Comparison of ENCODE assay signal across 1 cellular context in the genomic region with DNA sequence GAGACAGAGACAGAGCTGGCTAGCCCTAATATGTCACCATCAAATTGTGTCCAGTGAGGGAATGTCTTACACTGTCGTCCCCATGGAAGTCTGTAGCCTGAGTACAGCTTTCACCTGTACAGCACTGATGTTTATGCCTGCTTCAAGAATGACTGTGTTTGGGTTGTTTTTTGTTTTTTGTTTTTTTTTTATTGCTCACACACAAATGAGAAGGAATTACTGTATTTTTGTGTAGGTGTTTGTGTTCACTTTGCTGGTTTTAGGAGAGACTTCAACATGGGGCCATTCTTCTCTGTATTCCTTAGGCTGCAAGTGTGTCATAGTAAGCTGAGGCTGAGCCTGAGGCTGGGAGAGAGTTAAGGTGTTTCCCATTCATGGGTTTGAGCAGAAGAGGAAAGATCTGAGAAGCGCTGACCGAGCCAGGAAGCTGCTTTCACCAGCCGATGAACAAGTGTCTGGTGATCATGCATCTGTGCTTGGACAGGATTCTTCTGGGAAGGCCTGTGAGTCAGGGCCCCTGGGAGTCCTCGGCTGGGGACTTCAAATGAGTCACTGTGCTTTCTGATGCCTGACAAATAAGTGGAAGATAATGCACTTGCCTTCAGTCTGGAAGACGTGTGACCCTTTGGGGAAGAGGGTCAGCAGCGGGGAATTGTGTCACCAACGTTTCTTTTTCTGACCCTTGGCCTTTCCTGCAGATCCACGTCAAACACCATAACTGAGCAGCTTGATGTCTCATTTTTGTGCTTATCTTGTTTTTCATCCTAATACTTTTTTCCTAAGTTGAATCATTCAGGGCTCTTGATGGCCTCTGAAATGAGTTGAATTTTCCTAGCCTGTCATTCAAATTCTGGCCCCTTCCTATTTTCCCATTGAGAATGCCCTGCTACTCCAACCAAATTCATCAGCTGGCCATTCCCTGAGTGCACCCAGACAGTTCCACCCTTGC.
TF ChIP-seq lines count a peak whose summit lies in the region.

No MANE protein-coding gene starts in this region.

TF ChIP-seq in K562, 482 proteins besides CTCF, POLR2A, EP300 and RAD21 (continues in another document):
- TF ChIP-seq RBFOX2 (IDR thresholded peaks at IDR 0.05; ENCODE audit: low read depth, low read length), result 0 out of 2 replicates have a peak, but pooled peaks have one; percentile 14
- no peak for TF ChIP-seq PBX2 (CRISPR knock-in tag; IDR thresholded peaks at IDR 0.05; ENCODE audit: low read depth)
- peak; percentile 44 for TF ChIP-seq PBX2 (tag; conservative IDR thresholded peaks at IDR 0.05; ENCODE audit: low read depth)
- TF ChIP-seq PCBP2 (IDR thresholded peaks at IDR 0.05; ENCODE audit: low read depth, low read length, poor library complexity, severe bottlenecking), result no peak
- TF ChIP-seq HMBOX1 (IDR thresholded peaks at IDR 0.05), result peak; percentile 17; the same call in 1 of the 2 replicates
- TF ChIP-seq TRIM28 (IDR thresholded peaks at IDR 0.05), result 0 out of 2 replicates have a peak, but pooled peaks have one; percentile 20
- peak; percentile 70 for TF ChIP-seq NEUROD1 (IDR thresholded peaks at IDR 0.05; ENCODE audit: borderline replicate concordance, low read depth, low read length, partially characterized antibody)
- TF ChIP-seq ZFX (CRISPR knock-in tag; IDR thresholded peaks at IDR 0.05), result peak; percentile 67
- no peak for TF ChIP-seq ZNF146 (CRISPR knock-in tag; IDR thresholded peaks at IDR 0.05; ENCODE audit: unreplicated experiment)
- TF ChIP-seq, protein P1, sequence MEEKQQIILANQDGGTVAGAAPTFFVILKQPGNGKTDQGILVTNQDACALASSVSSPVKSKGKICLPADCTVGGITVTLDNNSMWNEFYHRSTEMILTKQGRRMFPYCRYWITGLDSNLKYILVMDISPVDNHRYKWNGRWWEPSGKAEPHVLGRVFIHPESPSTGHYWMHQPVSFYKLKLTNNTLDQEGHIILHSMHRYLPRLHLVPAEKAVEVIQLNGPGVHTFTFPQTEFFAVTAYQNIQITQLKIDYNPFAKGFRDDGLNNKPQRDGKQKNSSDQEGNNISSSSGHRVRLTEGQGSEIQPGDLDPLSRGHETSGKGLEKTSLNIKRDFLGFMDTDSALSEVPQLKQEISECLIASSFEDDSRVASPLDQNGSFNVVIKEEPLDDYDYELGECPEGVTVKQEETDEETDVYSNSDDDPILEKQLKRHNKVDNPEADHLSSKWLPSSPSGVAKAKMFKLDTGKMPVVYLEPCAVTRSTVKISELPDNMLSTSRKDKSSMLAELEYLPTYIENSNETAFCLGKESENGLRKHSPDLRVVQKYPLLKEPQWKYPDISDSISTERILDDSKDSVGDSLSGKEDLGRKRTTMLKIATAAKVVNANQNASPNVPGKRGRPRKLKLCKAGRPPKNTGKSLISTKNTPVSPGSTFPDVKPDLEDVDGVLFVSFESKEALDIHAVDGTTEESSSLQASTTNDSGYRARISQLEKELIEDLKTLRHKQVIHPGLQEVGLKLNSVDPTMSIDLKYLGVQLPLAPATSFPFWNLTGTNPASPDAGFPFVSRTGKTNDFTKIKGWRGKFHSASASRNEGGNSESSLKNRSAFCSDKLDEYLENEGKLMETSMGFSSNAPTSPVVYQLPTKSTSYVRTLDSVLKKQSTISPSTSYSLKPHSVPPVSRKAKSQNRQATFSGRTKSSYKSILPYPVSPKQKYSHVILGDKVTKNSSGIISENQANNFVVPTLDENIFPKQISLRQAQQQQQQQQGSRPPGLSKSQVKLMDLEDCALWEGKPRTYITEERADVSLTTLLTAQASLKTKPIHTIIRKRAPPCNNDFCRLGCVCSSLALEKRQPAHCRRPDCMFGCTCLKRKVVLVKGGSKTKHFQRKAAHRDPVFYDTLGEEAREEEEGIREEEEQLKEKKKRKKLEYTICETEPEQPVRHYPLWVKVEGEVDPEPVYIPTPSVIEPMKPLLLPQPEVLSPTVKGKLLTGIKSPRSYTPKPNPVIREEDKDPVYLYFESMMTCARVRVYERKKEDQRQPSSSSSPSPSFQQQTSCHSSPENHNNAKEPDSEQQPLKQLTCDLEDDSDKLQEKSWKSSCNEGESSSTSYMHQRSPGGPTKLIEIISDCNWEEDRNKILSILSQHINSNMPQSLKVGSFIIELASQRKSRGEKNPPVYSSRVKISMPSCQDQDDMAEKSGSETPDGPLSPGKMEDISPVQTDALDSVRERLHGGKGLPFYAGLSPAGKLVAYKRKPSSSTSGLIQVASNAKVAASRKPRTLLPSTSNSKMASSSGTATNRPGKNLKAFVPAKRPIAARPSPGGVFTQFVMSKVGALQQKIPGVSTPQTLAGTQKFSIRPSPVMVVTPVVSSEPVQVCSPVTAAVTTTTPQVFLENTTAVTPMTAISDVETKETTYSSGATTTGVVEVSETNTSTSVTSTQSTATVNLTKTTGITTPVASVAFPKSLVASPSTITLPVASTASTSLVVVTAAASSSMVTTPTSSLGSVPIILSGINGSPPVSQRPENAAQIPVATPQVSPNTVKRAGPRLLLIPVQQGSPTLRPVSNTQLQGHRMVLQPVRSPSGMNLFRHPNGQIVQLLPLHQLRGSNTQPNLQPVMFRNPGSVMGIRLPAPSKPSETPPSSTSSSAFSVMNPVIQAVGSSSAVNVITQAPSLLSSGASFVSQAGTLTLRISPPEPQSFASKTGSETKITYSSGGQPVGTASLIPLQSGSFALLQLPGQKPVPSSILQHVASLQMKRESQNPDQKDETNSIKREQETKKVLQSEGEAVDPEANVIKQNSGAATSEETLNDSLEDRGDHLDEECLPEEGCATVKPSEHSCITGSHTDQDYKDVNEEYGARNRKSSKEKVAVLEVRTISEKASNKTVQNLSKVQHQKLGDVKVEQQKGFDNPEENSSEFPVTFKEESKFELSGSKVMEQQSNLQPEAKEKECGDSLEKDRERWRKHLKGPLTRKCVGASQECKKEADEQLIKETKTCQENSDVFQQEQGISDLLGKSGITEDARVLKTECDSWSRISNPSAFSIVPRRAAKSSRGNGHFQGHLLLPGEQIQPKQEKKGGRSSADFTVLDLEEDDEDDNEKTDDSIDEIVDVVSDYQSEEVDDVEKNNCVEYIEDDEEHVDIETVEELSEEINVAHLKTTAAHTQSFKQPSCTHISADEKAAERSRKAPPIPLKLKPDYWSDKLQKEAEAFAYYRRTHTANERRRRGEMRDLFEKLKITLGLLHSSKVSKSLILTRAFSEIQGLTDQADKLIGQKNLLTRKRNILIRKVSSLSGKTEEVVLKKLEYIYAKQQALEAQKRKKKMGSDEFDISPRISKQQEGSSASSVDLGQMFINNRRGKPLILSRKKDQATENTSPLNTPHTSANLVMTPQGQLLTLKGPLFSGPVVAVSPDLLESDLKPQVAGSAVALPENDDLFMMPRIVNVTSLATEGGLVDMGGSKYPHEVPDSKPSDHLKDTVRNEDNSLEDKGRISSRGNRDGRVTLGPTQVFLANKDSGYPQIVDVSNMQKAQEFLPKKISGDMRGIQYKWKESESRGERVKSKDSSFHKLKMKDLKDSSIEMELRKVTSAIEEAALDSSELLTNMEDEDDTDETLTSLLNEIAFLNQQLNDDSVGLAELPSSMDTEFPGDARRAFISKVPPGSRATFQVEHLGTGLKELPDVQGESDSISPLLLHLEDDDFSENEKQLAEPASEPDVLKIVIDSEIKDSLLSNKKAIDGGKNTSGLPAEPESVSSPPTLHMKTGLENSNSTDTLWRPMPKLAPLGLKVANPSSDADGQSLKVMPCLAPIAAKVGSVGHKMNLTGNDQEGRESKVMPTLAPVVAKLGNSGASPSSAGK (IDR thresholded peaks at IDR 0.05), result 0 out of 2 replicates have a peak, but pooled peaks have one; percentile 12
- TF ChIP-seq EP400 (IDR thresholded peaks at IDR 0.05), result peak; percentile 33; the same call in 1 of the 2 replicates
- TF ChIP-seq NFATC3 (IDR thresholded peaks at IDR 0.05), result peak; percentile 86
- TF ChIP-seq ERF (CRISPR knock-in tag; IDR thresholded peaks at IDR 0.05), result no peak
- peak; percentile 83 for TF ChIP-seq ZBTB7A (IDR thresholded peaks at IDR 0.05; ENCODE audit: borderline replicate concordance, control insufficient read depth, low read depth, low read length)
- peak; percentile 87 for TF ChIP-seq CREM (IDR thresholded peaks at IDR 0.05; ENCODE audit: low read depth)
- TF ChIP-seq PRPF4 (IDR thresholded peaks at IDR 0.05; ENCODE audit: insufficient read depth, low read depth, low read length, poor library complexity, severe bottlenecking), result no peak
- TF ChIP-seq MTA3 (IDR thresholded peaks at IDR 0.05; ENCODE audit: borderline replicate concordance), result peak; percentile 54; the same call in 1 of the 2 replicates
- peak; percentile 73 for TF ChIP-seq TOE1 (IDR thresholded peaks at IDR 0.05; ENCODE audit: borderline replicate concordance)
- no peak for TF ChIP-seq TOE1 (CRISPR knock-in tag; IDR thresholded peaks at IDR 0.05; ENCODE audit: borderline replicate concordance, low read depth)
- TF ChIP-seq SMAD4 (CRISPR knock-in tag; conservative IDR thresholded peaks at IDR 0.05), result peak; percentile 86
- peak; percentile 79 for TF ChIP-seq MBD2 (IDR thresholded peaks at IDR 0.05; ENCODE audit: borderline replicate concordance, low read depth)
- no peak for TF ChIP-seq ZNF263 (CRISPR knock-in tag; IDR thresholded peaks at IDR 0.05; ENCODE audit: borderline replicate concordance)
- TF ChIP-seq ZNF24 (IDR thresholded peaks at IDR 0.05), result peak; percentile 34; the same call in 1 of the 2 replicates
- TF ChIP-seq NCOA1 (IDR thresholded peaks at IDR 0.05; ENCODE audit: low read depth), result peak; percentile 70; the same call in 1 of the 2 replicates
- TF ChIP-seq HLTF (IDR thresholded peaks at IDR 0.05), result 0 out of 2 replicates have a peak, but pooled peaks have one; percentile 51
- peak; percentile 58; the same call in 1 of the 2 replicates for TF ChIP-seq NR2C2 (CRISPR knock-in tag; IDR thresholded peaks at IDR 0.05)
- TF ChIP-seq NR2C2 (tag; IDR thresholded peaks at IDR 0.05), result peak; percentile 95
- peak in 1 of 2 experiments; percentile 84; a peak in 2 of 4 replicates for TF ChIP-seq RCOR1 (IDR thresholded peaks at IDR 0.05; ENCODE audit: borderline replicate concordance in 1 of 2, low read depth in 2 of 2, low read length in 2 of 2)
- TF ChIP-seq ZNF12 (CRISPR knock-in tag; IDR thresholded peaks at IDR 0.05), result no peak
- TF ChIP-seq E2F8 (IDR thresholded peaks at IDR 0.05; ENCODE audit: low read depth, partially characterized antibody), result peak; percentile 31
